9 cellular contexts compared by ENCODE assay signal in genomic region chr3:127762077-127762786, GRCh38.
DNase-seq lines count a peak whose midpoint lies in the region; ATAC-seq, FAIRE-seq and TF ChIP-seq lines count a peak whose summit lies in the region.
"Had no signal": no experiment of that assay in that cellular context is flagged by ENCODE, and none has a peak within 500 bp of the region (broad histone marks: within the 10 kb centered on the region; RNA-seq: fewer than 3 reads in every experiment).

No MANE protein-coding gene starts in this region.

- no peaks in the 10 kb centered on the region for H3K36me3 ChIP-seq in astrocyte (ENCODE audit: insufficient read depth, low read length)
- no peaks in the 10 kb centered on the region for H3K36me3 ChIP-seq in osteoblast (ENCODE audit: insufficient read depth, low read length)
- H3K36me3 ChIP-seq in mesendoderm (ENCODE audit: control insufficient read depth, insufficient read depth, low read length): no peaks in the 10 kb centered on the region

- peak overlapping the region; percentile 0 for H3K27ac Mint-ChIP-seq in astrocyte (ENCODE audit: unreplicated experiment)

- H3K23ac ChIP-seq in mesendoderm (ENCODE audit: low read length): no peak overlapping the region

- H3K79me2 ChIP-seq in astrocyte (ENCODE audit: insufficient read depth, low read length) (peaks cover 3% of the 10 kb centered on the region), osteoblast (ENCODE audit: insufficient read depth, low read length) (peaks cover 43% of the 10 kb centered on the region), mesendoderm (ENCODE audit: control insufficient read depth, insufficient read depth, low read length) (no peaks in the 10 kb centered on the region)

- H2AFZ ChIP-seq in astrocyte (ENCODE audit: low read depth, low read length) (no peak overlapping the region), osteoblast (ENCODE audit: low read length) (peak overlapping the region; percentile 17)

- FAIRE-seq in astrocyte (lab: Jason Lieb, UNC): no peak

- TF ChIP-seq CTCF in astrocyte (IDR thresholded peaks at IDR 0.05; ENCODE audit: insufficient read depth, low read depth, low read length) (no peak), osteoblast (IDR thresholded peaks at IDR 0.05; ENCODE audit: extremely low read depth, low read depth, low read length) (no peak), foreskin keratinocyte (conservative IDR thresholded peaks at IDR 0.05) (no peak)

- no peak overlapping the region for H2AK5ac ChIP-seq in mesendoderm (ENCODE audit: low read length)

- H2BK15ac ChIP-seq in mesendoderm (replicated peaks; ENCODE audit: low read depth): no peak overlapping the region

- H3K4me1 ChIP-seq in astrocyte (ENCODE audit: insufficient read depth, low read length) (peaks cover 33% of the 10 kb centered on the region), osteoblast (ENCODE audit: insufficient read depth, low read length) (peaks cover 19% of the 10 kb centered on the region), mesendoderm (ENCODE audit: control insufficient read depth, low read depth, low read length) (no peaks in the 10 kb centered on the region), foreskin keratinocyte (peaks cover 15% of the 10 kb centered on the region)

- DNase-seq in SIG-M5 treated with dmso at 0.1 percent for 504 hours (lab: John Stamatoyannopoulos, UW; ENCODE audit: unreplicated experiment) (peak; percentile 15), SIG-M5 (lab: John Stamatoyannopoulos, UW) (no peak), astrocyte (ENCODE audit: low read depth) (no peak), osteoblast (ENCODE audit: insufficient read length, low spot score, missing footprints) (no peak), mesendoderm (no peak), GOT3 (lab: John Stamatoyannopoulos, UW) (no peak), foreskin keratinocyte (no peak)

- H3K4me2 ChIP-seq in astrocyte (ENCODE audit: low read length): peak overlapping the region; percentile 57
- H3K4me2 ChIP-seq in osteoblast (ENCODE audit: insufficient read depth, low read length): peak overlapping the region; percentile 44
- no peak overlapping the region for H3K4me2 ChIP-seq in mesendoderm (ENCODE audit: low read length)

- H2BK120ac ChIP-seq in mesendoderm (ENCODE audit: low read depth, low read length): no peak overlapping the region

- H4K8ac ChIP-seq in mesendoderm (ENCODE audit: low read depth, low read length): no peak overlapping the region

- H4K20me1 ChIP-seq in astrocyte (ENCODE audit: insufficient read depth, low read length) (no peaks in the 10 kb centered on the region), osteoblast (ENCODE audit: insufficient read depth, low read length) (no peaks in the 10 kb centered on the region)

- WGBS in mesendoderm (ENCODE audit: extremely low coverage, insufficient coverage, low lambda C conversion rate): no CpG with 5 or more reads among the region's 15 CpGs

- H3K27ac ChIP-seq in astrocyte (ENCODE audit: low read depth, low read length) (no peak overlapping the region), osteoblast (ENCODE audit: low read depth, low read length) (no peak overlapping the region), mesendoderm (ENCODE audit: low read depth, low read length) (no peak overlapping the region), foreskin keratinocyte (no peak overlapping the region)
- H3K27ac ChIP-seq: C4-2B had no signal

- peaks cover 36% of the 10 kb centered on the region for H3K4me1 Mint-ChIP-seq in astrocyte (ENCODE audit: low read depth, unreplicated experiment)

- no peak overlapping the region for H3K4ac ChIP-seq in mesendoderm (ENCODE audit: low read depth, low read length)

- H3K27me3 ChIP-seq in astrocyte (ENCODE audit: insufficient read depth, low read length): no peaks in the 10 kb centered on the region
- no peaks in the 10 kb centered on the region for H3K27me3 ChIP-seq in osteoblast (ENCODE audit: insufficient read depth, low read length)
- no peaks in the 10 kb centered on the region for H3K27me3 ChIP-seq in mesendoderm (ENCODE audit: insufficient read depth, low read length, poor library complexity)
- no peaks in the 10 kb centered on the region for H3K27me3 ChIP-seq in foreskin keratinocyte

- H3K9me3 ChIP-seq in astrocyte (ENCODE audit: insufficient read depth, low read depth, low read length) (no peaks in the 10 kb centered on the region), osteoblast (ENCODE audit: low read depth, low read length) (no peaks in the 10 kb centered on the region)

- H3K36me3 Mint-ChIP-seq in astrocyte (ENCODE audit: low read depth, unreplicated experiment): peaks cover 3% of the 10 kb centered on the region

- H3K79me1 ChIP-seq in mesendoderm (ENCODE audit: low read length): no peaks in the 10 kb centered on the region

- H3K27me3 Mint-ChIP-seq in astrocyte (ENCODE audit: low read depth, unreplicated experiment): peaks cover 3% of the 10 kb centered on the region

- no peak overlapping the region for H3K4me3 Mint-ChIP-seq in astrocyte (ENCODE audit: unreplicated experiment)

- ATAC-seq in HG03159 (IDR thresholded peaks at IDR 0.05; ENCODE audit: unreplicated experiment) (peak; percentile 72), foreskin keratinocyte (no peak)

- H3K18ac ChIP-seq in mesendoderm (ENCODE audit: low read length): no peak overlapping the region

- H3K56ac ChIP-seq in mesendoderm (ENCODE audit: low read length): no peak overlapping the region

- no peaks in the 10 kb centered on the region for H3K9me3 Mint-ChIP-seq in astrocyte (ENCODE audit: unreplicated experiment)

- H4K5ac ChIP-seq in mesendoderm (ENCODE audit: low read length): no peak overlapping the region

- no peak overlapping the region for H3K9ac ChIP-seq in astrocyte (ENCODE audit: low read length)
- no peak overlapping the region for H3K9ac ChIP-seq in mesendoderm (ENCODE audit: low read length)

- no peak overlapping the region for H3K4me3 ChIP-seq in astrocyte (ENCODE audit: insufficient read depth, low read depth, low read length)
- H3K4me3 ChIP-seq in osteoblast (ENCODE audit: insufficient read depth, low read length): no peak overlapping the region
- no peak overlapping the region for H3K4me3 ChIP-seq in mesendoderm (ENCODE audit: low read length)

- no peak overlapping the region for H2BK5ac ChIP-seq in mesendoderm (ENCODE audit: low read length)
